1 cellular context compared by ENCODE assay signal in the genomic region with DNA sequence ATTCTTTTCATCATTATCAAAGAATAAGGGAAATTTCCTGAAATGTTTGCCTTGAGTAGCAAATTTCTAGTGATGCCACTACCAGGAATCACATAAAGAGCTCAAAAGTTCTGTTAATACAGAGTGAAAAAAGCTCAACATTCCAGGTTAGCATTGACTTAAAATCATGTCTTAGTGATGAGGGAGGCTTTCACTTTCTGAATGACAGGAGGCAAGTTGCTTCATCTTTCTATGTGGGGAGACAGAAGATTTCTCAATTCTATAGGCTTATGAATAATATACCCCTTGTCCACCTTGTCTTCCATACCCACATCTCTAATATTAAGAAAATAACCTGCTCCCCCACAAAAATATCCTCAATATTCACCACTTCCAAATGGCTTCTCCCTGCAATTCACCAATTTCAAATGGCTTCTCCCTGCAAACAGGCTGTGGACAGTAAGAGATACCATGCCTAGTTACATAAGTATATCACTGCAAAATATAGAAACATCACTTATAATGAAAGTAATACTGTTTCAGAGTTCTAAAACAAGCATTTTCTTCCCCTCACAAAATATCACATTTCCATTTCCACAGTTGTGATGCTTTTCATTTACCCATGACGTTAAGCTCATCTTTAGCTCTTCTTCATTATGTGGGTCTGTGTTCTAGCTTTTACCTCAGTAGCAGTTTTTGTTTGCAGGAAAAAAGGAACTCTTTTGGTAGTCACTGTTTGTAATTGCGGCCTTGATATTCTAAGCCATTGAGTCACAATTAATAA.
TF ChIP-seq lines count a peak whose summit lies in the region.

No MANE protein-coding gene starts in this region.

TF ChIP-seq in HCT116, 20 proteins besides CTCF, POLR2A, EP300 and RAD21 (continued from another document):
- TF ChIP-seq MAX (IDR thresholded peaks at IDR 0.05), result no peak
- TF ChIP-seq, protein P1, sequence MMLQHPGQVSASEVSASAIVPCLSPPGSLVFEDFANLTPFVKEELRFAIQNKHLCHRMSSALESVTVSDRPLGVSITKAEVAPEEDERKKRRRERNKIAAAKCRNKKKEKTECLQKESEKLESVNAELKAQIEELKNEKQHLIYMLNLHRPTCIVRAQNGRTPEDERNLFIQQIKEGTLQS (IDR thresholded peaks at IDR 0.05), result no peak
- no peak for TF ChIP-seq SP1 (IDR thresholded peaks at IDR 0.05; ENCODE audit: low read depth)
- TF ChIP-seq POLR2AphosphoS5 (IDR thresholded peaks at IDR 0.05; ENCODE audit: low read depth, low read length), result no peak
- TF ChIP-seq TCF7L2 (IDR thresholded peaks at IDR 0.05; ENCODE audit: borderline replicate concordance, extremely low read depth, insufficient read depth, insufficient read length), result no peak
- no peak for TF ChIP-seq ZNF274 (IDR thresholded peaks at IDR 0.05; ENCODE audit: low read depth, low read length)
- no peak for TF ChIP-seq REST (IDR thresholded peaks at IDR 0.05; ENCODE audit: low read depth)
- no peak for TF ChIP-seq FOSL1 (IDR thresholded peaks at IDR 0.05; ENCODE audit: low read depth)
- no peak for TF ChIP-seq EZH2phosphoT487 (IDR thresholded peaks at IDR 0.05; ENCODE audit: borderline replicate concordance)
- no peak for TF ChIP-seq CEBPB (IDR thresholded peaks at IDR 0.05; ENCODE audit: low read depth)
- TF ChIP-seq SIN3A (IDR thresholded peaks at IDR 0.05; ENCODE audit: low read depth), result no peak
- TF ChIP-seq CBX3 (IDR thresholded peaks at IDR 0.05; ENCODE audit: low read depth), result no peak
- no peak for TF ChIP-seq YY1 (IDR thresholded peaks at IDR 0.05; ENCODE audit: extremely low read depth, insufficient replicate concordance, low read depth, low read length)
